16 cellular contexts compared by ENCODE assay signal in genomic region chr3:15498461-15499214, GRCh38. TPM values are rescaled to one million over a fixed set of nuclear protein-coding genes. Genes with fewer than 3 reads are reported as not detected.
A peak's percentile ranks its signal among the peaks of the same experiment; 100 is the strongest.
DNase-seq lines count a peak whose midpoint lies in the region; ATAC-seq and TF ChIP-seq lines count a peak whose summit lies in the region.
"Had no signal": no experiment of that assay in that cellular context is flagged by ENCODE, and none has a peak within 500 bp of the region (broad histone marks: within the 10 kb centered on the region; RNA-seq: fewer than 3 reads in every experiment).

No MANE protein-coding gene starts in this region.

- H3K36me3 ChIP-seq in GM23338 (ENCODE audit: insufficient read depth) (no peaks in the 10 kb centered on the region), upper lobe of right lung (no peaks in the 10 kb centered on the region)
- H3K36me3 ChIP-seq: ovary had no signal

- intact Hi-C loops in upper lobe of right lung (cut with DNase I) = no loop called here

- H3K27me3 ChIP-seq in GM23338 (ENCODE audit: insufficient read depth) = no peaks in the 10 kb centered on the region
- no peaks in the 10 kb centered on the region for H3K27me3 ChIP-seq in upper lobe of right lung
- H3K27me3 ChIP-seq: ovary had no signal

- H3K36me3 Mint-ChIP-seq in GM23338 (ENCODE audit: low read depth) = no peaks in the 10 kb centered on the region
- no peaks in the 10 kb centered on the region for H3K36me3 Mint-ChIP-seq in T-helper 17 cell (ENCODE audit: low read depth)
- no peaks in the 10 kb centered on the region for H3K36me3 Mint-ChIP-seq in progenitor cell of endocrine pancreas (ENCODE audit: insufficient read depth)

- H3K27ac ChIP-seq in GM23338 (ENCODE audit: low read depth) = no peak overlapping the region
- H3K27ac ChIP-seq in upper lobe of right lung = no peak overlapping the region
- H3K27ac ChIP-seq: ovary, SK-N-MC had no signal

- H3K9me3 Mint-ChIP-seq in GM23338 (no peaks in the 10 kb centered on the region), progenitor cell of endocrine pancreas (ENCODE audit: low read depth) (no peaks in the 10 kb centered on the region)

- H3K9me3 ChIP-seq in T-helper 17 cell (ENCODE audit: control insufficient read depth, low read length, poor library complexity, severe bottlenecking) = no peaks in the 10 kb centered on the region
- no peaks in the 10 kb centered on the region for H3K9me3 ChIP-seq in upper lobe of right lung
- H3K9me3 ChIP-seq: ovary had no signal

- H2AFZ ChIP-seq in GM23338 = no peak overlapping the region

- no peak for DNase-seq in GM23338 (ENCODE audit: low spot score)
- no peak for DNase-seq in T-helper 17 cell
- peak; percentile 31 for DNase-seq in iPS-NIHi7 (ENCODE audit: extremely low spot score)
- DNase-seq in upper lobe of right lung = no peak
- DNase-seq in COLO829 (ENCODE audit: low spot score) = no peak
- no peak for DNase-seq in progenitor cell of endocrine pancreas (ENCODE audit: low spot score, unreplicated experiment)
- DNase-seq in NK-92 treated with Interleukin-12 subunit alpha and Interleukin-12 subunit beta, amount 100 ng/mL, for 24 hours (lab: John Stamatoyannopoulos, UW) = no peak
- DNase-seq: activated CD4-positive, alpha-beta T cell treated with anti-CD3 and anti-CD28 coated beads, Interleukin-2, amount 50 U/mL, for 1 hour; activated naive CD4-positive, alpha-beta T cell treated with anti-CD3 and anti-CD28 coated beads, Interleukin-2, amount 50 U/mL, for 16 hours; GDM1; NCI-H1105 treated with DMSO at 0.1 percent for 48 hours; ovary; stimulated activated CD4-positive, alpha-beta T cell treated with anti-CD3 and anti-CD28 coated beads, Interleukin-4, amount 100 ng/mL, for 1 hour had no signal

- no peaks in the 10 kb centered on the region for H3K9me2 ChIP-seq in GM23338 (ENCODE audit: insufficient read depth)

- H3K27ac Mint-ChIP-seq in GM23338 (no peak overlapping the region), T-helper 17 cell (peak overlapping the region; percentile 27), progenitor cell of endocrine pancreas (no peak overlapping the region)

- no peaks in the 10 kb centered on the region for H3K79me2 ChIP-seq in GM23338 (replicated peaks; ENCODE audit: insufficient read depth)

- H3K4me1 Mint-ChIP-seq in GM23338 = peaks cover 14% of the 10 kb centered on the region
- peaks cover 31% of the 10 kb centered on the region for H3K4me1 Mint-ChIP-seq in T-helper 17 cell
- H3K4me1 Mint-ChIP-seq in progenitor cell of endocrine pancreas (ENCODE audit: low read depth) = peaks cover 7% of the 10 kb centered on the region

- H3K27me3 Mint-ChIP-seq in GM23338 (ENCODE audit: insufficient read depth, low read depth, poor library complexity) (peaks cover 2% of the 10 kb centered on the region), T-helper 17 cell (no peaks in the 10 kb centered on the region), progenitor cell of endocrine pancreas (no peaks in the 10 kb centered on the region)

- no peak overlapping the region for H3K4me2 ChIP-seq in GM23338

- H3F3A ChIP-seq in GM23338 (replicated peaks; ENCODE audit: low read depth) = no peaks in the 10 kb centered on the region

- H3K4me1 ChIP-seq in GM23338 (ENCODE audit: insufficient read depth) (0 out of 2 replicates have a peak, but pooled peaks cover 6% of the 10 kb centered on the region), upper lobe of right lung (peaks cover 9% of the 10 kb centered on the region)

- ATAC-seq in GM23338 = peak; percentile 27
- no peak for ATAC-seq in T-helper 17 cell
- ATAC-seq in upper lobe of right lung = peak; percentile 11
- ATAC-seq: Panc1 had no signal

- no peak for TF ChIP-seq CTCF in GM23338 (conservative IDR thresholded peaks at IDR 0.05; ENCODE audit: low read depth in 2 of 2)
- no peak for TF ChIP-seq CTCF in upper lobe of right lung (IDR thresholded peaks at IDR 0.05)
- TF ChIP-seq CTCF in progenitor cell of endocrine pancreas (IDR thresholded peaks at IDR 0.05; ENCODE audit: unreplicated experiment) = no peak

- H3K4me3 ChIP-seq in GM23338 = no peak overlapping the region
- no peak overlapping the region for H3K4me3 ChIP-seq in upper lobe of right lung
- H3K4me3 ChIP-seq: ovary, SK-N-MC, skin epidermis had no signal

- H3K4me3 Mint-ChIP-seq in GM23338 (no peak overlapping the region), T-helper 17 cell (no peak overlapping the region), progenitor cell of endocrine pancreas (ENCODE audit: low read depth) (no peak overlapping the region)

- H4K20me1 ChIP-seq in GM23338 (replicated peaks; ENCODE audit: insufficient read depth) = no peaks in the 10 kb centered on the region

TF ChIP-seq in GM23338, 12 proteins besides CTCF, POLR2A, EP300 and RAD21 (continues in another document):
- no peak for TF ChIP-seq ZNF331 (CRISPR knock-in tag; IDR thresholded peaks at IDR 0.05; ENCODE audit: low read depth)
- TF ChIP-seq EZH2 (IDR thresholded peaks at IDR 0.05; ENCODE audit: low read depth, unreplicated experiment) = no peak
- no peak for TF ChIP-seq JUNB (IDR thresholded peaks at IDR 0.05; ENCODE audit: unreplicated experiment)
- no peak for TF ChIP-seq POLR2AphosphoS5 (IDR thresholded peaks at IDR 0.05; ENCODE audit: low read depth)
- TF ChIP-seq STAT1 (IDR thresholded peaks at IDR 0.05; ENCODE audit: unreplicated experiment) = no peak
- no peak for TF ChIP-seq EZH2phosphoT487 (IDR thresholded peaks at IDR 0.05; ENCODE audit: unreplicated experiment)
- TF ChIP-seq ZNF462 (CRISPR knock-in tag; IDR thresholded peaks at IDR 0.05) = no peak
- TF ChIP-seq NANOG (IDR thresholded peaks at IDR 0.05; ENCODE audit: borderline replicate concordance) = no peak

RNA-seq across cellular contexts. Expression of gene COLQ, which starts 22.9 kb away (rescaled TPM):
- total RNA-seq in GM23338 (2014; rRNA removed; shearing (Covaris generic)) = 0.66 and 2.0 TPM in 2 replicates
- polyA plus RNA-seq in GM23338 (2016; fragmentation: Nextera tagmentation; extraction: Ambion mirVana) = 0.71 and 0.78 TPM in 2 replicates
- 10 to 100 TPM; 10.8 to 11.1 TPM for total RNA-seq in T-helper 17 cell
- 1.1 TPM for total RNA-seq in upper lobe of right lung
- total RNA-seq in progenitor cell of endocrine pancreas = 9.2 and 9.9 TPM in 2 replicates
